2 cellular contexts compared by ENCODE assay signal in the genomic region with DNA sequence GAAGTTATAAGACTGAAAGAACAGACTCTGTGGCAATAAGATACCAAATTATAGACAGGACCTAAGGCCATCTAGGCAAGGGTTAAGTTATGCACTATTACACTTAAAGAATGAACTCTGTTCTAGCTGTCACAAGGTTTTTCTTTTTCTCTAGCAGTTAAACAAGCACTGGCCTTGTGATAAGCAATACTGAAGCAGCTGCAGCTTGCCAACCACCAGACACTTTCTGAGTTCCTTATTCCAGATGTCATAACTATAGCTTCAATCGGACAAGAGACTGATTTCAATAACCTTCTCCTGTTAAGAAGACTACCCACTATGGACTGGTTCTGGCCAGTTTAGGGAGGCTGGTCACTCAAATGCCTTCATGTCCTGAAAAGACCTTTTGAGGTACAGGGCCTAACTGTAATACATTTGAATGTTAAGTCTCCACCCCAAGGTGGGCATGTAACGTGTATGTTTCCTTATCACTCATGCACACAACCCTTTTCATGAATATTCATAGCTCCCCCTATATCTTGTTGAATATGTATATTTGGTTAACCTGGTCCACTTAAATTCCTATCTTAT.
TF ChIP-seq lines count a peak whose summit lies in the region.

No MANE protein-coding gene starts in this region.

TF ChIP-seq in SK-N-SH, 30 proteins besides CTCF, POLR2A, EP300 and RAD21 (continued from another document):
- TF ChIP-seq, protein P1, sequence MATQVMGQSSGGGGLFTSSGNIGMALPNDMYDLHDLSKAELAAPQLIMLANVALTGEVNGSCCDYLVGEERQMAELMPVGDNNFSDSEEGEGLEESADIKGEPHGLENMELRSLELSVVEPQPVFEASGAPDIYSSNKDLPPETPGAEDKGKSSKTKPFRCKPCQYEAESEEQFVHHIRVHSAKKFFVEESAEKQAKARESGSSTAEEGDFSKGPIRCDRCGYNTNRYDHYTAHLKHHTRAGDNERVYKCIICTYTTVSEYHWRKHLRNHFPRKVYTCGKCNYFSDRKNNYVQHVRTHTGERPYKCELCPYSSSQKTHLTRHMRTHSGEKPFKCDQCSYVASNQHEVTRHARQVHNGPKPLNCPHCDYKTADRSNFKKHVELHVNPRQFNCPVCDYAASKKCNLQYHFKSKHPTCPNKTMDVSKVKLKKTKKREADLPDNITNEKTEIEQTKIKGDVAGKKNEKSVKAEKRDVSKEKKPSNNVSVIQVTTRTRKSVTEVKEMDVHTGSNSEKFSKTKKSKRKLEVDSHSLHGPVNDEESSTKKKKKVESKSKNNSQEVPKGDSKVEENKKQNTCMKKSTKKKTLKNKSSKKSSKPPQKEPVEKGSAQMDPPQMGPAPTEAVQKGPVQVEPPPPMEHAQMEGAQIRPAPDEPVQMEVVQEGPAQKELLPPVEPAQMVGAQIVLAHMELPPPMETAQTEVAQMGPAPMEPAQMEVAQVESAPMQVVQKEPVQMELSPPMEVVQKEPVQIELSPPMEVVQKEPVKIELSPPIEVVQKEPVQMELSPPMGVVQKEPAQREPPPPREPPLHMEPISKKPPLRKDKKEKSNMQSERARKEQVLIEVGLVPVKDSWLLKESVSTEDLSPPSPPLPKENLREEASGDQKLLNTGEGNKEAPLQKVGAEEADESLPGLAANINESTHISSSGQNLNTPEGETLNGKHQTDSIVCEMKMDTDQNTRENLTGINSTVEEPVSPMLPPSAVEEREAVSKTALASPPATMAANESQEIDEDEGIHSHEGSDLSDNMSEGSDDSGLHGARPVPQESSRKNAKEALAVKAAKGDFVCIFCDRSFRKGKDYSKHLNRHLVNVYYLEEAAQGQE (IDR thresholded peaks at IDR 0.05; ENCODE audit: low read depth, low read length): no peak
- no peak for TF ChIP-seq MEF2A (IDR thresholded peaks at IDR 0.05; ENCODE audit: borderline replicate concordance, low read depth)
- TF ChIP-seq TCF12 (IDR thresholded peaks at IDR 0.05): no peak

TF ChIP-seq in SK-N-SH treated with all-trans-retinoic acid at 6 μM for 48 hours, 23 proteins besides CTCF, POLR2A, EP300 and RAD21 (continued from another document):
- TF ChIP-seq, protein P2, sequence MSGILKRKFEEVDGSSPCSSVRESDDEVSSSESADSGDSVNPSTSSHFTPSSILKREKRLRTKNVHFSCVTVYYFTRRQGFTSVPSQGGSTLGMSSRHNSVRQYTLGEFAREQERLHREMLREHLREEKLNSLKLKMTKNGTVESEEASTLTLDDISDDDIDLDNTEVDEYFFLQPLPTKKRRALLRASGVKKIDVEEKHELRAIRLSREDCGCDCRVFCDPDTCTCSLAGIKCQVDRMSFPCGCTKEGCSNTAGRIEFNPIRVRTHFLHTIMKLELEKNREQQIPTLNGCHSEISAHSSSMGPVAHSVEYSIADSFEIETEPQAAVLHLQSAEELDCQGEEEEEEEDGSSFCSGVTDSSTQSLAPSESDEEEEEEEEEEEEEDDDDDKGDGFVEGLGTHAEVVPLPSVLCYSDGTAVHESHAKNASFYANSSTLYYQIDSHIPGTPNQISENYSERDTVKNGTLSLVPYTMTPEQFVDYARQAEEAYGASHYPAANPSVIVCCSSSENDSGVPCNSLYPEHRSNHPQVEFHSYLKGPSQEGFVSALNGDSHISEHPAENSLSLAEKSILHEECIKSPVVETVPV (CRISPR knock-in tag; IDR thresholded peaks at IDR 0.05): no peak
- TF ChIP-seq OSR1 (CRISPR knock-in tag; IDR thresholded peaks at IDR 0.05): no peak
- TF ChIP-seq, protein P3, sequence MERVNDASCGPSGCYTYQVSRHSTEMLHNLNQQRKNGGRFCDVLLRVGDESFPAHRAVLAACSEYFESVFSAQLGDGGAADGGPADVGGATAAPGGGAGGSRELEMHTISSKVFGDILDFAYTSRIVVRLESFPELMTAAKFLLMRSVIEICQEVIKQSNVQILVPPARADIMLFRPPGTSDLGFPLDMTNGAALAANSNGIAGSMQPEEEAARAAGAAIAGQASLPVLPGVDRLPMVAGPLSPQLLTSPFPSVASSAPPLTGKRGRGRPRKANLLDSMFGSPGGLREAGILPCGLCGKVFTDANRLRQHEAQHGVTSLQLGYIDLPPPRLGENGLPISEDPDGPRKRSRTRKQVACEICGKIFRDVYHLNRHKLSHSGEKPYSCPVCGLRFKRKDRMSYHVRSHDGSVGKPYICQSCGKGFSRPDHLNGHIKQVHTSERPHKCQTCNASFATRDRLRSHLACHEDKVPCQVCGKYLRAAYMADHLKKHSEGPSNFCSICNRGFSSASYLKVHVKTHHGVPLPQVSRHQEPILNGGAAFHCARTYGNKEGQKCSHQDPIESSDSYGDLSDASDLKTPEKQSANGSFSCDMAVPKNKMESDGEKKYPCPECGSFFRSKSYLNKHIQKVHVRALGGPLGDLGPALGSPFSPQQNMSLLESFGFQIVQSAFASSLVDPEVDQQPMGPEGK (CRISPR knock-in tag; IDR thresholded peaks at IDR 0.05; ENCODE audit: borderline replicate concordance): no peak
- TF ChIP-seq GLIS3 (CRISPR knock-in tag; IDR thresholded peaks at IDR 0.05): no peak
- TF ChIP-seq ISL1 (CRISPR knock-in tag; IDR thresholded peaks at IDR 0.05): no peak
- TF ChIP-seq ZFP30 (CRISPR knock-in tag; IDR thresholded peaks at IDR 0.05): no peak
- TF ChIP-seq SNAI2 (CRISPR knock-in tag; IDR thresholded peaks at IDR 0.05): no peak
- TF ChIP-seq RARB (CRISPR knock-in tag; IDR thresholded peaks at IDR 0.05): no peak
- no peak for TF ChIP-seq TOX (CRISPR knock-in tag; IDR thresholded peaks at IDR 0.05; ENCODE audit: borderline replicate concordance)
TF ChIP-seq in SK-N-SH treated with all-trans-retinoic acid at 6 μM for 48 hours: peak in this region for 0.
